In the genomic region with DNA sequence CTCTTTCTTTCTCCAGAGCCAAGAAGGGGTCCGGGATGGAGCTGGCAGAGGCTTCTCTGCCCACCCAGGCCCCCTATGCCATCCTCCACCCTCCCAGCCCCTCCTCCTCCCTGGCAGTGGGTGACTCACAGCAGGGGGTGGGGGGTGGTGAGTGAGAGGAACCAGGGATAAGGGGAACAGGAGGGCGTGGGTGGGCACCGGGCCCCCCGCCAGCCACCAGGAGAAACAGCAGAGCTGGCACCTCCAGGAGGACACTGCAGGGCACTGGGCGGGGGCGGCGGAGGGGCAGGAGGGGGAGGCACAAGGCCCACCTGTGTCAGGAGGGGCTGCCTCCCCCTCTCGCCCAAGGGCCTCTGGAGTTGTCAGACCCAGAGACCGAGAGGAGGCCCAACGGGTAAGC, we compare ENCODE assay signal across 19 cellular contexts. TPM values are rescaled to one million over a fixed set of nuclear protein-coding genes. Genes with fewer than 3 reads are reported as not detected.
"Had no signal": no experiment of that assay in that cellular context is flagged by ENCODE, and none has a peak within 500 bp of the region (broad histone marks: within the 10 kb centered on the region; RNA-seq: fewer than 3 reads in every experiment).

No MANE protein-coding gene starts in this region.

- H3K4me3 ChIP-seq: breast epithelium, hepatocyte, pancreas, right lobe of liver, skin epidermis, stomach, thoracic aorta had no signal

- FAIRE-seq: endometrium, pancreas had no signal

- H3K27me3 ChIP-seq: breast epithelium, neutrophil, pancreas, right lobe of liver had no signal

- H2AFZ ChIP-seq: hepatocyte had no signal

- DNase-seq: activated CD4-positive, alpha-beta memory T cell treated with anti-CD3 and anti-CD28 coated beads for 36 hours; activated CD4-positive, alpha-beta T cell treated with anti-CD3 and anti-CD28 coated beads for 48 hours; activated naive CD4-positive, alpha-beta T cell treated with Interleukin-2 at 50 U/mL for 16 hours; activated naive CD8-positive, alpha-beta T cell treated with anti-CD3 and anti-CD28 coated beads for 36 hours; activated T-cell treated with anti-CD3 and anti-CD28 coated beads, Interleukin-2, amount 50 U/mL, for 48 hours; effector CD4-positive, alpha-beta T cell; pancreas; right lobe of liver; stimulated activated CD4-positive, alpha-beta T cell treated with anti-CD3 and anti-CD28 coated beads, Interleukin-1b, Interleukin-23, amount 100 ng/mL, for 48 hours; stomach; T-helper 17 cell had no signal

- H3K79me2 ChIP-seq: hepatocyte had no signal

- H3K4me2 ChIP-seq: hepatocyte had no signal

- H3K9me3 ChIP-seq: breast epithelium, neutrophil, pancreas, right lobe of liver, stomach, thoracic aorta had no signal

- H3K4me1 ChIP-seq: breast epithelium, pancreas, right lobe of liver, stomach had no signal

- H3K27ac ChIP-seq: breast epithelium, hepatocyte, neutrophil, pancreas, right lobe of liver, skin epidermis, stomach, thoracic aorta had no signal

- H3K36me3 ChIP-seq: breast epithelium, neutrophil, pancreas, right lobe of liver, stomach, thoracic aorta had no signal

RNA-seq across cellular contexts. Expression of gene CAMK2B, which starts 56.0 kb away (rescaled TPM):
- total RNA-seq: epithelial cell of proximal tubule, fibroblast of villous mesenchyme had no signal
